In the genomic region with DNA sequence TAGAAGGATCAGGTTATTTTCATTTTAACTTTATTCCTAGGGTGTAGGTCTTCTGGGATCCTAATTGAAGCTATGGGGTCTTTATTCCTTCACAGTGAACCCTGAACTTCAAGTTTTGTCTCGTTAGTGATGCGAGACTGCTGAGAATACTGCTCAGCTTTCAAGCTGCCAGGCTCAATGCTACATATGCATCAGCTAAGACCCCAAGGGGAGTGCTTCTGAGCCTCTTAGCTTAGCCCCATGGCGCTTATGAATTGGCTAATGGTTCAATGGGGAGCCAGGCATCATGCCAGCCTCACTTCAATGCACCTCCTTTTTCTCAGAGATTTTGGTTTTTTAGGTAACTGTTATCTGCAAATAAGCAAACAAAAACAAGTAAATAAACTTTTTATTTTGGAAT, we compare ENCODE assay signal across 23 cellular contexts.
"Had no signal": no experiment of that assay in that cellular context is flagged by ENCODE, and none has a peak within 500 bp of the region (broad histone marks: within the 10 kb centered on the region; RNA-seq: fewer than 3 reads in every experiment).

No MANE protein-coding gene starts in this region.

- H3K36me3 Mint-ChIP-seq: stimulated activated effector memory CD8-positive, alpha-beta T cell treated with anti-CD3 and anti-CD28 coated beads, Interleukin-12 subunit alpha, Interleukin-12 subunit beta, amount 100 ng/mL, for 72 hours had no signal

- H3K27ac ChIP-seq: esophagus squamous epithelium, gastroesophageal sphincter, left ventricle myocardium inferior, lower lobe of right lung, neutrophil, right atrium auricular region, suprapubic skin, thyroid gland, upper lobe of left lung, vagina had no signal

- H3K4me1 ChIP-seq: esophagus squamous epithelium, gastroesophageal sphincter, left ventricle myocardium inferior, right atrium auricular region, suprapubic skin, thyroid gland, upper lobe of left lung, vagina had no signal

- H3K4me2 ChIP-seq: smooth muscle cell had no signal

- H3K4me1 Mint-ChIP-seq: naive thymus-derived CD4-positive, alpha-beta T cell; nephron progenitor cell; stimulated activated effector memory CD8-positive, alpha-beta T cell treated with anti-CD3 and anti-CD28 coated beads, Interleukin-12 subunit alpha, Interleukin-12 subunit beta, amount 100 ng/mL, for 72 hours had no signal

- H3K9me3 ChIP-seq: esophagus squamous epithelium, gastroesophageal sphincter, left ventricle myocardium inferior, lower lobe of right lung, neutrophil, right atrium auricular region, suprapubic skin, thyroid gland, vagina had no signal

- H3K27ac Mint-ChIP-seq: dendritic cell treated with granulocyte-macrophage colony-stimulating factor and Interleukin-4, amounts not matched to agents 40 ng/mL and 50 ng/mL, for 4 days; effector memory CD8-positive, alpha-beta T cell; naive thymus-derived CD4-positive, alpha-beta T cell; nephron progenitor cell; stimulated activated effector memory CD8-positive, alpha-beta T cell treated with anti-CD3 and anti-CD28 coated beads, Interleukin-12 subunit alpha, Interleukin-12 subunit beta, amount 100 ng/mL, for 72 hours had no signal

- H3K27me3 ChIP-seq: esophagus squamous epithelium, right atrium auricular region, suprapubic skin, thyroid gland, upper lobe of left lung, vagina had no signal

- H3K36me3 ChIP-seq: esophagus squamous epithelium, gastroesophageal sphincter, left ventricle myocardium inferior, lower lobe of right lung, neutrophil, right atrium auricular region, suprapubic skin, thyroid gland, upper lobe of left lung, vagina had no signal

- H3K4me3 Mint-ChIP-seq: dendritic cell treated with granulocyte-macrophage colony-stimulating factor and Interleukin-4, amounts not matched to agents 40 ng/mL and 50 ng/mL, for 4 days; effector memory CD8-positive, alpha-beta T cell; naive thymus-derived CD4-positive, alpha-beta T cell; nephron progenitor cell; stimulated activated effector memory CD8-positive, alpha-beta T cell treated with anti-CD3 and anti-CD28 coated beads, Interleukin-12 subunit alpha, Interleukin-12 subunit beta, amount 100 ng/mL, for 72 hours had no signal

- H3K9me3 Mint-ChIP-seq: dendritic cell treated with granulocyte-macrophage colony-stimulating factor and Interleukin-4, amounts not matched to agents 40 ng/mL and 50 ng/mL, for 4 days; effector memory CD8-positive, alpha-beta T cell had no signal

- H3K4me3 ChIP-seq: esophagus squamous epithelium, gastroesophageal sphincter, left ventricle myocardium inferior, lower lobe of right lung, right atrium auricular region, smooth muscle cell, suprapubic skin, thyroid gland, upper lobe of left lung, vagina had no signal

- ATAC-seq: effector memory CD8-positive, alpha-beta T cell; gastroesophageal sphincter; left cardiac atrium; naive thymus-derived CD4-positive, alpha-beta T cell; stimulated activated naive CD8-positive, alpha-beta T cell treated with anti-CD3 and anti-CD28 coated beads, Interleukin-15, Interleukin-2, amounts not matched to agents 100 U/mL and 50 U/mL, for 24 hours had no signal

- DNase-seq: effector memory CD8-positive, alpha-beta T cell; esophagus squamous epithelium; glutamatergic neuron; kidney; left cardiac atrium; left ventricle myocardium inferior; lower lobe of right lung; naive thymus-derived CD4-positive, alpha-beta T cell; nephron progenitor cell; posterior cingulate gyrus; stimulated activated CD4-positive, alpha-beta T cell treated with anti-CD3 and anti-CD28 coated beads, Interleukin-4, amount 100 ng/mL, for 1 hour; stimulated activated CD8-positive, alpha-beta memory T cell treated with anti-CD3 and anti-CD28 coated beads, Interleukin-4, amount 100 ng/mL, for 48 hours; stimulated activated naive CD8-positive, alpha-beta T cell treated with anti-CD3 and anti-CD28 coated beads, Interleukin-15, Interleukin-2, amounts not matched to agents 100 U/mL and 50 U/mL, for 24 hours; thyroid gland; upper lobe of left lung had no signal
